11 cellular contexts compared by ENCODE assay signal in genomic region chrX:69424161-69424560, GRCh38.
DNase-seq lines count a peak whose midpoint lies in the region; ATAC-seq and TF ChIP-seq lines count a peak whose summit lies in the region.
"Had no signal": no experiment of that assay in that cellular context is flagged by ENCODE, and none has a peak within 500 bp of the region (broad histone marks: within the 10 kb centered on the region; RNA-seq: fewer than 3 reads in every experiment).

No MANE protein-coding gene starts in this region.

- no peaks in the 10 kb centered on the region for H3K4me1 ChIP-seq in OCI-LY7 (ENCODE audit: insufficient read depth, low read length, poor library complexity, severe bottlenecking)

- peak; percentile 3 for DNase-seq in stimulated activated CD4-positive, alpha-beta T cell treated with anti-CD3 and anti-CD28 coated beads, Interleukin-15, amount 100 ng/mL, for 24 hours
- DNase-seq in stimulated activated CD4-positive, alpha-beta T cell treated with anti-CD3 and anti-CD28 coated beads, Interleukin-12 subunit alpha, Interleukin-12 subunit beta, amount 100 ng/mL, for 4 hours = no peak
- DNase-seq in OCI-LY7 (ENCODE audit: low spot score) (peak; percentile 5), fibroblast of the aortic adventitia (ENCODE audit: low read depth) (peak; percentile 28)
- DNase-seq in activated naive CD8-positive, alpha-beta T cell treated with anti-CD3 and anti-CD28 coated beads for 36 hours = no peak
- DNase-seq in activated CD8-positive, alpha-beta T cell treated with anti-CD3 and anti-CD28 coated beads for 36 hours = no peak
- DNase-seq: GDM1, KG1, T1000 had no signal

- no peaks in the 10 kb centered on the region for H3K27me3 Mint-ChIP-seq in activated naive CD8-positive, alpha-beta T cell treated with anti-CD3 and anti-CD28 coated beads for 36 hours
- peaks cover 6% of the 10 kb centered on the region for H3K27me3 Mint-ChIP-seq in activated CD8-positive, alpha-beta T cell treated with anti-CD3 and anti-CD28 coated beads for 36 hours

- POLR2A ChIA-PET in OCI-LY7 (lab: Charles Lee) = no interaction called here
- POLR2A ChIA-PET in activated CD8-positive, alpha-beta T cell treated with anti-CD3 and anti-CD28 coated beads for 36 hours (lab: Charles Lee) = no interaction called here

- no peak overlapping the region for H3K4me2 ChIP-seq in OCI-LY7 (ENCODE audit: low read length)

- no TSS peak for BruUV-seq in OCI-LY7 (replicated peaks; lab: Mats Ljungman, UMichigan)

- CTCF ChIA-PET in OCI-LY7 (lab: Charles Lee; ENCODE audit: unreplicated experiment) = no interaction called here
- CTCF ChIA-PET in activated CD8-positive, alpha-beta T cell treated with anti-CD3 and anti-CD28 coated beads for 36 hours (lab: Charles Lee) = interaction anchor here (0.9 to 1.2 kb wide), 2 partner anchors 42 to 84 kb away, joined by 3 read pairs; no protein-coding TSS in a partner anchor

- H3K36me3 ChIP-seq in OCI-LY7 (ENCODE audit: insufficient read depth, low read length) = no peaks in the 10 kb centered on the region

- TF ChIP-seq POLR2A in GM18505 (IDR thresholded peaks at IDR 0.05; ENCODE audit: borderline replicate concordance, extremely low read depth, insufficient read depth, insufficient read length) = no peak

- H3K27ac Mint-ChIP-seq in activated naive CD8-positive, alpha-beta T cell treated with anti-CD3 and anti-CD28 coated beads for 36 hours = no peak overlapping the region
- H3K27ac Mint-ChIP-seq in activated CD8-positive, alpha-beta T cell treated with anti-CD3 and anti-CD28 coated beads for 36 hours = no peak overlapping the region

- no peak overlapping the region for H3K27ac ChIP-seq in OCI-LY7 (ENCODE audit: low read depth, low read length, poor library complexity, severe bottlenecking)

- peak; percentile 66 for TF ChIP-seq CTCF in OCI-LY7 (conservative IDR thresholded peaks at IDR 0.05; ENCODE audit: low read length)
- TF ChIP-seq CTCF in fibroblast of the aortic adventitia (IDR thresholded peaks at IDR 0.05; ENCODE audit: insufficient read depth, low read length) = peak; percentile 27
- TF ChIP-seq CTCF in activated CD8-positive, alpha-beta T cell treated with anti-CD3 and anti-CD28 coated beads for 36 hours (IDR thresholded peaks at IDR 0.05) = no peak

- ATAC-seq in GM21723 (IDR thresholded peaks at IDR 0.05; ENCODE audit: unreplicated experiment) = no peak
- ATAC-seq in GM18505 (IDR thresholded peaks at IDR 0.05; ENCODE audit: unreplicated experiment) = no peak
- ATAC-seq in activated CD8-positive, alpha-beta T cell treated with anti-CD3 and anti-CD28 coated beads for 36 hours = no peak

- H2AFZ ChIP-seq in OCI-LY7 (ENCODE audit: low read length) = no peak overlapping the region

- no peaks in the 10 kb centered on the region for H3K9me2 ChIP-seq in OCI-LY7 (ENCODE audit: insufficient read depth, low read length)

- H4K20me1 ChIP-seq in OCI-LY7 (ENCODE audit: insufficient read depth, low read length) = no peaks in the 10 kb centered on the region

- no peaks in the 10 kb centered on the region for H3K79me2 ChIP-seq in OCI-LY7 (ENCODE audit: insufficient read depth, low read depth, low read length)

- no peaks in the 10 kb centered on the region for H3K36me3 Mint-ChIP-seq in activated naive CD8-positive, alpha-beta T cell treated with anti-CD3 and anti-CD28 coated beads for 36 hours
- no peaks in the 10 kb centered on the region for H3K36me3 Mint-ChIP-seq in activated CD8-positive, alpha-beta T cell treated with anti-CD3 and anti-CD28 coated beads for 36 hours (ENCODE audit: low read depth)

- H3K4me3 ChIP-seq in OCI-LY7 (ENCODE audit: low read depth, low read length, poor library complexity, severe bottlenecking) = no peak overlapping the region
- H3K4me3 ChIP-seq in fibroblast of the aortic adventitia (ENCODE audit: low read depth, low read length) = no peak overlapping the region

- no peaks in the 10 kb centered on the region for H3K9me3 ChIP-seq in OCI-LY7 (ENCODE audit: low read length)

- H3K4me3 Mint-ChIP-seq in activated naive CD8-positive, alpha-beta T cell treated with anti-CD3 and anti-CD28 coated beads for 36 hours = no peak overlapping the region
- H3K4me3 Mint-ChIP-seq in activated CD8-positive, alpha-beta T cell treated with anti-CD3 and anti-CD28 coated beads for 36 hours = no peak overlapping the region

- intact Hi-C loops in OCI-LY7 (cut with micrococcal nuclease; ENCODE audit: unreplicated experiment) = loop anchor here (10.0 kb wide), 1 partner anchor 671 kb away; no protein-coding TSS in a partner anchor
- intact Hi-C loops in activated CD8-positive, alpha-beta T cell treated with anti-CD3 and anti-CD28 coated beads for 36 hours (cut with micrococcal nuclease) = no loop called here

- H3K4me1 Mint-ChIP-seq in activated naive CD8-positive, alpha-beta T cell treated with anti-CD3 and anti-CD28 coated beads for 36 hours = no peaks in the 10 kb centered on the region
- no peaks in the 10 kb centered on the region for H3K4me1 Mint-ChIP-seq in activated CD8-positive, alpha-beta T cell treated with anti-CD3 and anti-CD28 coated beads for 36 hours (ENCODE audit: low read depth)

- no peaks in the 10 kb centered on the region for H3K9me3 Mint-ChIP-seq in activated naive CD8-positive, alpha-beta T cell treated with anti-CD3 and anti-CD28 coated beads for 36 hours
- H3K9me3 Mint-ChIP-seq in activated CD8-positive, alpha-beta T cell treated with anti-CD3 and anti-CD28 coated beads for 36 hours = no peaks in the 10 kb centered on the region

Comparison
In these comparisons a context has a peak if more than half of its experiments do, and no peak if none do; other contexts are left out.
1. DNase-seq: peak in stimulated activated CD4-positive, alpha-beta T cell treated with anti-CD3 and anti-CD28 coated beads, Interleukin-15, amount 100 ng/mL, for 24 hours (single experiment), OCI-LY7 (single experiment) and fibroblast of the aortic adventitia (single experiment); none in stimulated activated CD4-positive, alpha-beta T cell treated with anti-CD3 and anti-CD28 coated beads, Interleukin-12 subunit alpha, Interleukin-12 subunit beta, amount 100 ng/mL, for 4 hours (single experiment), activated naive CD8-positive, alpha-beta T cell treated with anti-CD3 and anti-CD28 coated beads for 36 hours (single experiment) and activated CD8-positive, alpha-beta T cell treated with anti-CD3 and anti-CD28 coated beads for 36 hours (single experiment).